20 cellular contexts compared by ENCODE assay signal in the genomic region with DNA sequence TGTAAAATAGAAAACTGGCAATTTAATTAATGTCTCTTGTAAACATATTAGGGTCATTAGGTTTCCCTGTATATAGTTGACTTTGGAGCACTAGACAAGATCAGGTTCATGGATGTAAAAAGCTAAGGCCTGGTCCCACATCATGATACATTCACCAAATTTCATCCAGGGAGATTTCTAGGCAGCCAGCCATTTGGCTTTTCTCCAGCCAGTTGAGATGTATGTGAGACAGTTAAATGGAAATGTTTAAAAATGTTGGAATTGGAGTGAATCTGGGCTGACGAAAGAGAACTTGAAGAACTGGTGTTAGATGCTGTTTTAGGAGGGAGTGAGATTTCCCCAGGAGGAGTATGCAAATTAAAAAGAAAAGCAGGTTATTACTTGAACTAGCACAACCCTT. TPM values are rescaled to one million over a fixed set of nuclear protein-coding genes. Genes with fewer than 3 reads are reported as not detected.
DNase-seq lines count a peak whose midpoint lies in the region; ATAC-seq and TF ChIP-seq lines count a peak whose summit lies in the region.
"Had no signal": no experiment of that assay in that cellular context is flagged by ENCODE, and none has a peak within 500 bp of the region (broad histone marks: within the 10 kb centered on the region; RNA-seq: fewer than 3 reads in every experiment).

No MANE protein-coding gene starts in this region.

- H3K36me3 ChIP-seq in mammary epithelial cell (ENCODE audit: insufficient read depth, low read length) = no peaks in the 10 kb centered on the region
- H3K36me3 ChIP-seq in PC-3 (ENCODE audit: low read depth, low read length) = no peaks in the 10 kb centered on the region
- no peaks in the 10 kb centered on the region for H3K36me3 ChIP-seq in fibroblast of lung (ENCODE audit: control insufficient read depth, insufficient read depth, low read length)
- no peaks in the 10 kb centered on the region for H3K36me3 ChIP-seq in Karpas-422 (ENCODE audit: insufficient read depth, low read length)
- H3K36me3 ChIP-seq: uterus had no signal

- no peak overlapping the region for H3K9ac ChIP-seq in mammary epithelial cell (ENCODE audit: insufficient read depth, low read length)
- no peak overlapping the region for H3K9ac ChIP-seq in PC-3 (ENCODE audit: low read length)
- no peak overlapping the region for H3K9ac ChIP-seq in fibroblast of lung (ENCODE audit: insufficient read depth, low read length)
- H3K9ac ChIP-seq in Karpas-422 (ENCODE audit: low read length) = no peak overlapping the region

- no peaks in the 10 kb centered on the region for H3K4me1 Mint-ChIP-seq in MCF 10A (ENCODE audit: insufficient read depth, unreplicated experiment)
- no peaks in the 10 kb centered on the region for H3K4me1 Mint-ChIP-seq in activated CD4-positive, alpha-beta T cell treated with anti-CD3 and anti-CD28 coated beads, Interleukin-2, amount 10 ng/mL, durations not matched to agents 7 days and 5 days
- H3K4me1 Mint-ChIP-seq: GM23338; naive thymus-derived CD4-positive, alpha-beta T cell had no signal

- peak; percentile 49 for DNase-seq in MCF 10A (ENCODE audit: unreplicated experiment)
- DNase-seq in mammary epithelial cell = no peak
- peak; percentile 17 for DNase-seq in PC-3
- DNase-seq in fibroblast of lung (ENCODE audit: low read depth in 2 of 2) = peak; percentile 44 to 82
- no peak for DNase-seq in GM19240 (ENCODE audit: insufficient read length, low spot score)
- DNase-seq in activated CD4-positive, alpha-beta T cell treated with anti-CD3 and anti-CD28 coated beads, Interleukin-2, amount 10 ng/mL, durations not matched to agents 7 days and 5 days = no peak
- no peak for DNase-seq in Karpas-422
- DNase-seq: activated CD4-positive, alpha-beta T cell treated with anti-CD3 and anti-CD28 coated beads for 4 hours; naive thymus-derived CD4-positive, alpha-beta T cell; NCI-H2029 treated with DMSO at 0.1 percent for 48 hours; NCI-H524; right cardiac atrium; uterus had no signal

- POLR2A ChIA-PET in MCF 10A (lab: Yijun Ruan, JAX) (interaction anchor here (0.9 kb wide), 1 partner anchor 13 kb away, joined by 3 read pairs; no protein-coding TSS in a partner anchor), PC-3 (lab: Charles Lee; ENCODE audit: unreplicated experiment) (no interaction called here)
- POLR2A ChIA-PET in activated CD4-positive, alpha-beta T cell treated with anti-CD3 and anti-CD28 coated beads, Interleukin-2, amount 10 ng/mL, durations not matched to agents 7 days and 5 days (lab: Charles Lee) = no interaction called here

- no peak overlapping the region for H3K4me3 Mint-ChIP-seq in MCF 10A (ENCODE audit: unreplicated experiment)
- no peak overlapping the region for H3K4me3 Mint-ChIP-seq in activated CD4-positive, alpha-beta T cell treated with anti-CD3 and anti-CD28 coated beads, Interleukin-2, amount 10 ng/mL, durations not matched to agents 7 days and 5 days
- H3K4me3 Mint-ChIP-seq: GM23338; naive thymus-derived CD4-positive, alpha-beta T cell had no signal

- H3K27me3 Mint-ChIP-seq in MCF 10A (ENCODE audit: insufficient read depth, unreplicated experiment) = no peaks in the 10 kb centered on the region
- H3K27me3 Mint-ChIP-seq in activated CD4-positive, alpha-beta T cell treated with anti-CD3 and anti-CD28 coated beads, Interleukin-2, amount 10 ng/mL, durations not matched to agents 7 days and 5 days = no peaks in the 10 kb centered on the region

- H3K4me2 ChIP-seq in mammary epithelial cell (ENCODE audit: insufficient read depth, low read depth, low read length) (no peak overlapping the region), PC-3 (ENCODE audit: low read length) (no peak overlapping the region), fibroblast of lung (ENCODE audit: extremely low read depth, insufficient read depth, low read length) (peak overlapping the region; percentile 23), Karpas-422 (ENCODE audit: low read depth, low read length, poor library complexity, severe bottlenecking) (no peak overlapping the region)
- H3K4me2 ChIP-seq: GM23338 had no signal

- H3K36me3 Mint-ChIP-seq in MCF 10A (ENCODE audit: insufficient read depth, unreplicated experiment) = no peaks in the 10 kb centered on the region
- H3K36me3 Mint-ChIP-seq in activated CD4-positive, alpha-beta T cell treated with anti-CD3 and anti-CD28 coated beads, Interleukin-2, amount 10 ng/mL, durations not matched to agents 7 days and 5 days (ENCODE audit: low read depth) = no peaks in the 10 kb centered on the region
- H3K36me3 Mint-ChIP-seq: naive thymus-derived CD4-positive, alpha-beta T cell had no signal

- H3K27ac Mint-ChIP-seq in MCF 10A (ENCODE audit: low read depth, unreplicated experiment) = no peak overlapping the region
- no peak overlapping the region for H3K27ac Mint-ChIP-seq in activated CD4-positive, alpha-beta T cell treated with anti-CD3 and anti-CD28 coated beads, Interleukin-2, amount 10 ng/mL, durations not matched to agents 7 days and 5 days
- H3K27ac Mint-ChIP-seq: GM23338; naive thymus-derived CD4-positive, alpha-beta T cell had no signal

- H3K27ac ChIP-seq in mammary epithelial cell (ENCODE audit: insufficient read depth, low read depth, low read length) = no peak overlapping the region
- H3K27ac ChIP-seq in PC-3 (ENCODE audit: low read length) = no peak overlapping the region
- no peak overlapping the region for H3K27ac ChIP-seq in fibroblast of lung (ENCODE audit: insufficient read depth, low read length)
- H3K27ac ChIP-seq in Karpas-422 (ENCODE audit: low read length) = no peak overlapping the region
- H3K27ac ChIP-seq: C4-2B, epithelial cell of prostate, uterus had no signal

- no TSS peak for BruUV-seq in MCF 10A (replicated peaks; lab: Mats Ljungman, UMichigan)
- no TSS peak for BruUV-seq in mammary epithelial cell (replicated peaks; lab: Mats Ljungman, UMichigan)
- BruUV-seq in PC-3 (replicated peaks; lab: Mats Ljungman, UMichigan) = no TSS peak

- H3K4me3 ChIP-seq in mammary epithelial cell (replicated peaks in 1 of 3; ENCODE audit: insufficient read depth in 1 of 3, low read depth in 2 of 3, low read length in 3 of 3) = no peak overlapping the region
- H3K4me3 ChIP-seq in PC-3 (ENCODE audit: low read length) = no peak overlapping the region
- no peak overlapping the region for H3K4me3 ChIP-seq in fibroblast of lung (replicated peaks in 1 of 4; ENCODE audit: control extremely low read depth in 1 of 4, insufficient read depth in 1 of 4, low read depth in 3 of 4, low read length in 4 of 4)
- no peak overlapping the region for H3K4me3 ChIP-seq in Karpas-422 (ENCODE audit: low read length)
- H3K4me3 ChIP-seq: GM23338, uterus had no signal

- in situ Hi-C loops in mammary epithelial cell (cut with MboI; ENCODE audit: low sequenced_read_pairs in 2 of 2) = no loop called here

- 33% methylated on average over 1 of the region's 1 CpG for WGBS in mammary epithelial cell (ENCODE audit: low coverage, missing lambda C conversion rate)

- H4K20me1 ChIP-seq in mammary epithelial cell (ENCODE audit: insufficient read depth, low read length) (no peaks in the 10 kb centered on the region), PC-3 (ENCODE audit: low read length) (no peaks in the 10 kb centered on the region), fibroblast of lung (ENCODE audit: control insufficient read depth, extremely low read depth, insufficient read depth, low read length) (no peaks in the 10 kb centered on the region), Karpas-422 (ENCODE audit: insufficient read depth, low read depth, low read length) (no peaks in the 10 kb centered on the region)

- intact Hi-C loops in MCF 10A (cut with micrococcal nuclease) (no loop called here), mammary epithelial cell (cut with micrococcal nuclease) (no loop called here), PC-3 (cut with micrococcal nuclease) (no loop called here)

- H3K27me3 ChIP-seq in mammary epithelial cell (ENCODE audit: insufficient read depth, low read length) (no peaks in the 10 kb centered on the region), PC-3 (ENCODE audit: low read length) (no peaks in the 10 kb centered on the region), fibroblast of lung (ENCODE audit: control insufficient read depth, insufficient read depth, low read length) (no peaks in the 10 kb centered on the region), Karpas-422 (ENCODE audit: low read length) (no peaks in the 10 kb centered on the region)
- H3K27me3 ChIP-seq: uterus had no signal

- peaks cover 24% of the 10 kb centered on the region for H3K9me3 ChIP-seq in mammary epithelial cell (replicated peaks; ENCODE audit: insufficient read depth, low read length)
- no peaks in the 10 kb centered on the region for H3K9me3 ChIP-seq in PC-3 (ENCODE audit: low read length)
- H3K9me3 ChIP-seq in fibroblast of lung (ENCODE audit: control insufficient read depth, insufficient read depth, low read depth, low read length) = no peaks in the 10 kb centered on the region
- no peaks in the 10 kb centered on the region for H3K9me3 ChIP-seq in Karpas-422 (ENCODE audit: low read length)
- H3K9me3 ChIP-seq: uterus had no signal

- H3K79me2 ChIP-seq in mammary epithelial cell (ENCODE audit: insufficient read depth, low read length) = no peaks in the 10 kb centered on the region
- H3K79me2 ChIP-seq in PC-3 (ENCODE audit: low read length) = no peaks in the 10 kb centered on the region
- H3K79me2 ChIP-seq in fibroblast of lung (ENCODE audit: control insufficient read depth, insufficient read depth, low read length) = no peaks in the 10 kb centered on the region
- H3K79me2 ChIP-seq in Karpas-422 (ENCODE audit: low read length) = no peaks in the 10 kb centered on the region

- H2AFZ ChIP-seq in mammary epithelial cell (ENCODE audit: low read depth, low read length) = no peak overlapping the region
- H2AFZ ChIP-seq in PC-3 (ENCODE audit: low read length) = no peak overlapping the region
- peak overlapping the region; percentile 51 for H2AFZ ChIP-seq in fibroblast of lung (ENCODE audit: low read length)
- no peak overlapping the region for H2AFZ ChIP-seq in Karpas-422 (ENCODE audit: low read length)

- H3K9me2 ChIP-seq in PC-3 (replicated peaks; ENCODE audit: low read length) = no peaks in the 10 kb centered on the region
- no peaks in the 10 kb centered on the region for H3K9me2 ChIP-seq in Karpas-422 (replicated peaks; ENCODE audit: insufficient read depth, low read length)

- CTCF ChIA-PET in MCF 10A (lab: Yijun Ruan, JAX) = interaction anchor here (1.2 kb wide), 1 partner anchor 17 kb away, joined by 3 read pairs; no protein-coding TSS in a partner anchor
- CTCF ChIA-PET in mammary epithelial cell (lab: Charles Lee; ENCODE audit: low non-redundant PET) = no interaction called here
- CTCF ChIA-PET in PC-3 (lab: Charles Lee) = no interaction called here
- CTCF ChIA-PET in activated CD4-positive, alpha-beta T cell treated with anti-CD3 and anti-CD28 coated beads, Interleukin-2, amount 10 ng/mL, durations not matched to agents 7 days and 5 days (lab: Charles Lee) = no interaction called here

- no peak for TF ChIP-seq CTCF in MCF 10A (IDR thresholded peaks at IDR 0.05; ENCODE audit: unreplicated experiment)
- no peak for TF ChIP-seq CTCF in mammary epithelial cell (conservative IDR thresholded peaks at IDR 0.05 in 1 of 2, IDR thresholded peaks at IDR 0.05 in 1 of 2; ENCODE audit: extremely low read depth in 1 of 2, insufficient read depth in 1 of 2, low read depth in 1 of 2, low read length in 2 of 2)
- TF ChIP-seq CTCF in PC-3 (conservative IDR thresholded peaks at IDR 0.05; ENCODE audit: low read depth, low read length) = no peak
- no peak for TF ChIP-seq CTCF in fibroblast of lung (conservative IDR thresholded peaks at IDR 0.05 in 1 of 2, IDR thresholded peaks at IDR 0.05 in 1 of 2; ENCODE audit: low read depth in 1 of 2, low read length in 2 of 2)

- H3F3A ChIP-seq in PC-3 (ENCODE audit: low read length, unreplicated experiment) = no peaks in the 10 kb centered on the region

- dilution Hi-C loops in mammary epithelial cell (cut with HindIII; ENCODE audit: low sequenced_read_pairs) = no loop called here

- ATAC-seq in PC-3 (no peak), GM19455 (IDR thresholded peaks at IDR 0.05; ENCODE audit: unreplicated experiment) (no peak)
- ATAC-seq: GM23338; naive thymus-derived CD4-positive, alpha-beta T cell; right cardiac atrium had no signal

- H3K4me1 ChIP-seq in mammary epithelial cell (ENCODE audit: insufficient read depth, low read length) = no peaks in the 10 kb centered on the region
- no peaks in the 10 kb centered on the region for H3K4me1 ChIP-seq in PC-3 (ENCODE audit: insufficient read depth, low read length)
- H3K4me1 ChIP-seq in fibroblast of lung (ENCODE audit: control insufficient read depth, extremely low read depth, insufficient read depth, low read length) = no peaks in the 10 kb centered on the region
- H3K4me1 ChIP-seq in Karpas-422 (ENCODE audit: low read length) = peaks cover 6% of the 10 kb centered on the region
- H3K4me1 ChIP-seq: uterus had no signal

- H3K9me3 Mint-ChIP-seq in MCF 10A (ENCODE audit: unreplicated experiment) = no peaks in the 10 kb centered on the region
- no peaks in the 10 kb centered on the region for H3K9me3 Mint-ChIP-seq in activated CD4-positive, alpha-beta T cell treated with anti-CD3 and anti-CD28 coated beads, Interleukin-2, amount 10 ng/mL, durations not matched to agents 7 days and 5 days
- H3K9me3 Mint-ChIP-seq: GM23338 had no signal

RNA-seq across cellular contexts. Expression of a gene that starts 41.8 kb away (rescaled TPM):
- total RNA-seq in MCF 10A (2022) (not detected in 2 replicates), mammary epithelial cell (not detected), PC-3 (2014; rRNA removed) (not detected in 2 replicates), fibroblast of lung (2.6 and 5.3 TPM in 2 replicates)
- polyA plus RNA-seq in mammary epithelial cell (not detected), fibroblast of lung (3.9 and 8.3 TPM in 2 replicates)
- polyA minus RNA-seq in mammary epithelial cell (not detected), fibroblast of lung (ENCODE audit: low replicate concordance) (1.7 and 6.5 TPM in 2 replicates)
- 4.1 and 8.8 TPM in 2 replicates for polyA plus RNA-seq in fibroblast of lung (2012)
- not detected for total RNA-seq in activated CD4-positive, alpha-beta T cell treated with anti-CD3 and anti-CD28 coated beads, Interleukin-2, amount 10 ng/mL, durations not matched to agents 7 days and 5 days
- total RNA-seq in Karpas-422 (2014; rRNA removed; shearing (Covaris generic); ENCODE audit: low replicate concordance) = not detected in 2 replicates
- total RNA-seq: bronchial epithelial cell; GM23338; naive thymus-derived CD4-positive, alpha-beta T cell; osteoblast; T-helper 1 cell treated with Interleukin-12 subunit alpha and Interleukin-12 subunit beta and Interleukin-4 antibody, amounts not matched to agents 30 ng/mL and 1 ng/mL, for 36 hours had no signal
- polyA plus RNA-seq: GM23338; naive thymus-derived CD4-positive, alpha-beta T cell had no signal

Comparison
In these comparisons a context has a peak if more than half of its experiments do, and no peak if none do; other contexts are left out.
1. DNase-seq: peak in MCF 10A (single experiment), PC-3 (single experiment) and fibroblast of lung (2 of 2); none in mammary epithelial cell (single experiment), GM19240 (single experiment), activated CD4-positive, alpha-beta T cell treated with anti-CD3 and anti-CD28 coated beads, Interleukin-2, amount 10 ng/mL, durations not matched to agents 7 days and 5 days (single experiment) and Karpas-422 (single experiment).